In the genomic region with DNA sequence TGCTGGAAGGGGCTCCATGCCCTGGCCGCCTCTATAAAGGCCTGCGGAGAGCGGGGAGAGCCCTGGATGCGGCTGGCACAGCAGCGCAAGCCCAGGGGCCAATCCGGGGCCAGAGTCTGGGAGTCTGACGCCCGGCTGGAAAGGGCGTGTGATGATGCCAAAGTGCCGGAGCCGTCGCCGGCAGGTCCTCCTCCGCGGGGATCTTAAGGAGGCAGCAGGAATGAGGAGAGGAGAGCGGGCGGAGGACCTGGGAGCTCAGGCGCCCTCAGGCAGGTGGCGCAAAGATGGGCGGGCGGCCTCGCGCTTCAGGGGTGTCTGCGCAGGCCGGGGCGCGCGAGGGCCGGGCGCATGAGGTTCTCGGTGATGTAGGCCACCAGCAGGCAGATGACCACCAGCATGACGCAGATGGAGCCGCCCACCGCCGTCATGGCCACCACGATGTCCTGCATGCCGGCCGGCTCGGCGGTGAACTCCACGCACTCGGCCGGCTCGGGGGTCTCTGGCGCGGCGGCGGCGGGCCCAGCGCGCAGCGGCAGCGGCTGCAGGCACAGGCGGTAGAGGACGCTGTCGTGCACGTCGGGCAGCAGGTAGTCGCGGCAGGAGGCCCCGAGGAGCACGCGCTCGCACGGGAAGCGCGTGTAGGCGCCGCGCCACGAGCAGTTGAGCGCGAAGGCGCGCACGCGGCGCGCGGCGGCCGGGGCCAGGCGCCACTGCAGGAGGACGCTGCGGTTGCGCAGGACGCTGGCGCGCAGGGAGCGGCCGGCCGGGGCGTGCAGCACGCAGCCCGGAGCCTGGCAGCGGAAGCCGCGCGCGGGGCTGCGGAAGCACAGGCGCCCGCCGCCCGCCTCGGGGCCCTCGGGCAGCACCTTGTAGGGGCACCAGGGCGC, we compare ENCODE assay signal across 8 cellular contexts. TPM values are rescaled to one million over a fixed set of nuclear protein-coding genes. Genes with fewer than 3 reads are reported as not detected.
DNase-seq lines count a peak whose midpoint lies in the region; ATAC-seq and TF ChIP-seq lines count a peak whose summit lies in the region.

No MANE protein-coding gene starts in this region.

- CTCF ChIA-PET in activated CD4-positive, alpha-beta T cell treated with anti-CD3 and anti-CD28 coated beads for 36 hours (lab: Charles Lee): no interaction called here

- TF ChIP-seq CTCF in coronary artery (IDR thresholded peaks at IDR 0.05) (no peak), mesothelial cell of epicardium (IDR thresholded peaks at IDR 0.05; ENCODE audit: unreplicated experiment) (no peak)

- H3K27me3 ChIP-seq in SJSA1 (replicated peaks): peaks cover 40% of the 10 kb centered on the region

- peaks cover 5% of the 10 kb centered on the region for H3K4me1 Mint-ChIP-seq in activated CD4-positive, alpha-beta T cell treated with anti-CD3 and anti-CD28 coated beads for 36 hours
- peaks cover 7% of the 10 kb centered on the region for H3K4me1 Mint-ChIP-seq in mesothelial cell of epicardium

- POLR2A ChIA-PET in activated CD4-positive, alpha-beta T cell treated with anti-CD3 and anti-CD28 coated beads for 36 hours (lab: Charles Lee): interaction anchor here (0.7 kb wide), 1 partner anchor 16 kb away, joined by 3 read pairs; no protein-coding TSS in a partner anchor

- intact Hi-C loops in activated CD4-positive, alpha-beta T cell treated with anti-CD3 and anti-CD28 coated beads for 36 hours (cut with DNase I, micrococcal nuclease): no loop called here

- no peak overlapping the region for H3K27ac ChIP-seq in SJSA1
- H3K27ac ChIP-seq in coronary artery: no peak overlapping the region

- H3K9me3 ChIP-seq in SJSA1 (replicated peaks): peaks cover 2% of the 10 kb centered on the region; the same call in 1 of the 2 replicates

- peak; percentile 65 for DNase-seq in activated CD4-positive, alpha-beta T cell treated with anti-CD3 and anti-CD28 coated beads for 36 hours
- no peak for DNase-seq in activated CD4-positive, alpha-beta T cell treated with anti-CD3 and anti-CD28 coated beads, Interleukin-2, amount 50 U/mL, for 4 hours
- DNase-seq in SJSA1 (ENCODE audit: low read depth in 1 of 2, low spot score in 2 of 2): no peak
- no peak for DNase-seq in coronary artery (ENCODE audit: low spot score)
- DNase-seq in mesothelial cell of epicardium (ENCODE audit: low spot score in 2 of 2, unreplicated experiment in 2 of 2): no peak
- no peak for DNase-seq in NCI-H2029 (lab: John Stamatoyannopoulos, UW)
- DNase-seq in NCI-H2107 treated with DMSO at 0.1 percent for 48 hours (lab: John Stamatoyannopoulos, UW; ENCODE audit: unreplicated experiment): no peak
- no peak for DNase-seq in Ammon's horn (ENCODE audit: low spot score)

- no peaks in the 10 kb centered on the region for H3K36me3 Mint-ChIP-seq in activated CD4-positive, alpha-beta T cell treated with anti-CD3 and anti-CD28 coated beads for 36 hours (ENCODE audit: low read depth)
- H3K36me3 Mint-ChIP-seq in mesothelial cell of epicardium: no peaks in the 10 kb centered on the region

- H3K36me3 ChIP-seq in SJSA1: no peaks in the 10 kb centered on the region

- H3K4me3 ChIP-seq in SJSA1 (peak overlapping the region; percentile 33), coronary artery (peak overlapping the region; percentile 74)

- peaks cover 6% of the 10 kb centered on the region for H3K27me3 Mint-ChIP-seq in activated CD4-positive, alpha-beta T cell treated with anti-CD3 and anti-CD28 coated beads for 36 hours
- peaks cover 55% of the 10 kb centered on the region for H3K27me3 Mint-ChIP-seq in mesothelial cell of epicardium (ENCODE audit: low read depth)

- H3K9me3 Mint-ChIP-seq in activated CD4-positive, alpha-beta T cell treated with anti-CD3 and anti-CD28 coated beads for 36 hours (ENCODE audit: low read depth): no peaks in the 10 kb centered on the region
- no peaks in the 10 kb centered on the region for H3K9me3 Mint-ChIP-seq in mesothelial cell of epicardium

- H3K27ac Mint-ChIP-seq in activated CD4-positive, alpha-beta T cell treated with anti-CD3 and anti-CD28 coated beads for 36 hours: no peak overlapping the region
- no peak overlapping the region for H3K27ac Mint-ChIP-seq in mesothelial cell of epicardium

- H3K4me1 ChIP-seq in SJSA1 (replicated peaks): peaks cover 18% of the 10 kb centered on the region

- ATAC-seq in activated CD4-positive, alpha-beta T cell treated with anti-CD3 and anti-CD28 coated beads for 36 hours: peak; percentile 50

- peak overlapping the region; percentile 63 for H3K4me3 Mint-ChIP-seq in activated CD4-positive, alpha-beta T cell treated with anti-CD3 and anti-CD28 coated beads for 36 hours
- peak overlapping the region; percentile 71 for H3K4me3 Mint-ChIP-seq in mesothelial cell of epicardium

RNA-seq across cellular contexts. Expression of a gene that starts 0.7 kb away (rescaled TPM):
- total RNA-seq in activated CD4-positive, alpha-beta T cell treated with anti-CD3 and anti-CD28 coated beads for 36 hours: 1 to 10 TPM; 1.7 to 1.9 TPM
- 0.50 and 0.76 TPM in 2 replicates for total RNA-seq in SJSA1 (2014; rRNA removed; shearing (Covaris generic))
- total RNA-seq in mesothelial cell of epicardium: 5.4 to 6.2 TPM (median 5.4 TPM) in 3 replicates

RNA-seq across cellular contexts. Expression of a gene that starts 16.0 kb away (rescaled TPM):
- total RNA-seq in activated CD4-positive, alpha-beta T cell treated with anti-CD3 and anti-CD28 coated beads for 36 hours: 10 to 100 TPM; 37.1 TPM
- 34.4 and 44.8 TPM in 2 replicates for total RNA-seq in SJSA1 (2014; rRNA removed; shearing (Covaris generic))
- total RNA-seq in mesothelial cell of epicardium: 110 to 117 TPM (median 112 TPM) in 3 replicates

RNA-seq across cellular contexts. Expression of a gene that starts 24.6 kb away (rescaled TPM):
- total RNA-seq in activated CD4-positive, alpha-beta T cell treated with anti-CD3 and anti-CD28 coated beads for 36 hours: 100 to 1,000 TPM; 105 to 123 TPM
- total RNA-seq in SJSA1 (2014; rRNA removed; shearing (Covaris generic)): 57.2 and 58.6 TPM in 2 replicates
- 97.2 to 98.8 TPM (median 97.4 TPM) in 3 replicates for total RNA-seq in mesothelial cell of epicardium

RNA-seq across cellular contexts. Expression of a gene that starts 32.7 kb away (rescaled TPM):
- 1 to 10 TPM in 1 of 2 experiments, under 1 TPM in 1; 0.77 to 1.2 TPM for total RNA-seq in activated CD4-positive, alpha-beta T cell treated with anti-CD3 and anti-CD28 coated beads for 36 hours
- total RNA-seq in SJSA1 (2014; rRNA removed; shearing (Covaris generic)): 0.79 and 4.6 TPM in 2 replicates
- 63.8 to 70.3 TPM (median 65.4 TPM) in 3 replicates for total RNA-seq in mesothelial cell of epicardium

RNA-seq across cellular contexts. Expression of a gene that starts 58.8 kb away (rescaled TPM):
- under 1 TPM; 0.42 to 0.46 TPM for total RNA-seq in activated CD4-positive, alpha-beta T cell treated with anti-CD3 and anti-CD28 coated beads for 36 hours
- total RNA-seq in SJSA1 (2014; rRNA removed; shearing (Covaris generic)): 0.31 and 0.47 TPM in 2 replicates
- 16.7 to 18.3 TPM (median 17.3 TPM) in 3 replicates for total RNA-seq in mesothelial cell of epicardium
